ENCODE assay signal across 1 cellular context in the genomic region with DNA sequence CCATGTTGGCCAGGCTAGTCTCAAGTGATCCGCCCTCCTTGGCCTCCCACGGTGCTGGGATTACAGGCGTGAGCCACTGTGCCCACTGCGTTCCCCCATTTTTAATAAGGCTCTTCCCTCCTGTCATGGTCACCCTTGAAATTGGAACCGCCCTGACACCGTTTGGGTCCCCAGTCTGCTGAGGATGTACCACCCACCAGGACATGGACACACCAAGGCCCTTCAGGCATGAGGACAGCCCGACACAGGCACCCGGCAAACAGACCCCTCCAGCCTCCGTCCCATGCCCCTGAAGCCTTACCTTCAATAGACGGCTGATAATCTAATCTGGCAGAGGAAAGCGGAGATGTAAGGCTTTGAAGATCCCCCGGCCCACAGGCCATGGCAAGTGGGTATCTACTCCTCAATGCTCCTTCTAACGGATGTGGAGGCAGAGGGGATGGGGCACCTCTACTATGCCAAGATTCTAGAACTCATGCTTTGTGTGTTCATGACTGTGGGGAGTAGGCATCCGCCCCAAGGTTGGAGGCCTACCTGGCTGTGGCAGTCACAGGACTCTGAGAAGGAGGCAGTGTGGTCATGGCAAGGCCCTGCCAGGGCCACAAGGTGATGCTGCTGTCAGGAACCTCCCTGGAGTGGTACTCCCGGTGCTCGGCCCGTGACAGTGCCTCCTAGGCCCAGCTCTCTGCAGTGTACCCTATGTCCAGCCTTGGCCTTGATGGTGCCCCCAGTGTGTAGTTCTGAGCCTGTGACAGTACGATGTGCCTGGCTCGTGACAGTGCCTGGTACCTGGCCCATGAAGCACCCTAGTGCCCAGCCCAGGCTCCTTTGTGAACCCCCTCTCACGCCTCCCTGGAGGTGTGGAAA.
TF ChIP-seq lines count a peak whose summit lies in the region.

No MANE protein-coding gene starts in this region.

TF ChIP-seq in IMR-90, 13 proteins besides CTCF, POLR2A, EP300 and RAD21:
- TF ChIP-seq RCOR1 (IDR thresholded peaks at IDR 0.05; ENCODE audit: insufficient replicate concordance, low read length) (no peak), CHD1 (IDR thresholded peaks at IDR 0.05; ENCODE audit: low read depth, low read length) (no peak), RFX5 (IDR thresholded peaks at IDR 0.05; ENCODE audit: low read depth, low read length) (no peak), USF2 (IDR thresholded peaks at IDR 0.05; ENCODE audit: low read depth, low read length) (no peak)
